1 cellular context compared by ENCODE assay signal in genomic region chrX:46635186-46635585, GRCh38.
TF ChIP-seq lines count a peak whose summit lies in the region.

No MANE protein-coding gene starts in this region.

TF ChIP-seq in GM12878, 131 proteins besides CTCF, POLR2A, EP300 and RAD21 (continued from another document):
- TF ChIP-seq RELB (IDR thresholded peaks at IDR 0.05; ENCODE audit: low read depth) (no peak), STAT1 (conservative IDR thresholded peaks at IDR 0.05) (no peak), SUPT20H (IDR thresholded peaks at IDR 0.05; ENCODE audit: borderline replicate concordance, control insufficient read depth, low read depth, low read length) (no peak), ASH2L (IDR thresholded peaks at IDR 0.05; ENCODE audit: borderline replicate concordance, low read depth) (no peak), REST (IDR thresholded peaks at IDR 0.05; ENCODE audit: low read depth, low read length) (no peak), SMAD1 (IDR thresholded peaks at IDR 0.05; ENCODE audit: low read depth, partially characterized antibody) (no peak), CREB1 (IDR thresholded peaks at IDR 0.05; ENCODE audit: low read depth) (no peak)
